Comparison of ENCODE assay signal across 1 cellular context in genomic region chr16:67393111-67393789, GRCh38.
TF ChIP-seq lines count a peak whose summit lies in the region.

Gene TPPP3, minus strand, starts transcription at chr16:67393498. Its CDS starts 2,387 bp downstream, at chr16:67391111.

TF ChIP-seq in HepG2, 621 proteins besides CTCF, POLR2A, EP300 and RAD21 (continued from another document):
- TF ChIP-seq SMYD3 (CRISPR knock-in tag; IDR thresholded peaks at IDR 0.05) (no peak), RORA (CRISPR knock-in tag; IDR thresholded peaks at IDR 0.05) (no peak), KLF12 (CRISPR knock-in tag; IDR thresholded peaks at IDR 0.05; ENCODE audit: borderline replicate concordance) (no peak), ETV5 (CRISPR knock-in tag; IDR thresholded peaks at IDR 0.05; ENCODE audit: borderline replicate concordance) (no peak), ZNF224 (CRISPR knock-in tag; IDR thresholded peaks at IDR 0.05) (no peak), SNAPC2 (CRISPR knock-in tag; IDR thresholded peaks at IDR 0.05) (no peak), EZH2 (conservative IDR thresholded peaks at IDR 0.05; ENCODE audit: low read depth, low read length) (no peak), ZNF737 (CRISPR knock-in tag; IDR thresholded peaks at IDR 0.05; ENCODE audit: borderline replicate concordance) (no peak), ATF7-NPFF (CRISPR knock-in tag; IDR thresholded peaks at IDR 0.05; ENCODE audit: low read depth) (no peak), ZNF367 (CRISPR knock-in tag; IDR thresholded peaks at IDR 0.05; ENCODE audit: borderline replicate concordance) (no peak), POLR2G (IDR thresholded peaks at IDR 0.05; ENCODE audit: low read depth, low read length) (no peak), ZNF788 (CRISPR knock-in tag; IDR thresholded peaks at IDR 0.05; ENCODE audit: borderline replicate concordance) (peak; percentile 15; the same call in 1 of the 2 replicates), ZNF280B (CRISPR knock-in tag; IDR thresholded peaks at IDR 0.05; ENCODE audit: borderline replicate concordance) (no peak), PHB2 (IDR thresholded peaks at IDR 0.05; ENCODE audit: partially characterized antibody) (no peak), TMF1 (CRISPR knock-in tag; IDR thresholded peaks at IDR 0.05; ENCODE audit: low read depth) (0 out of 2 replicates have a peak, but pooled peaks have one; percentile 40), HNRNPL (IDR thresholded peaks at IDR 0.05; ENCODE audit: low read depth, low read length) (no peak), PAF1 (CRISPR knock-in tag; IDR thresholded peaks at IDR 0.05) (no peak), MLLT10 (CRISPR knock-in tag; IDR thresholded peaks at IDR 0.05) (no peak), RBAK (CRISPR knock-in tag; IDR thresholded peaks at IDR 0.05) (no peak), ZNF251 (CRISPR knock-in tag; IDR thresholded peaks at IDR 0.05) (0 out of 2 replicates have a peak, but pooled peaks have one; percentile 36), ZNF609 (CRISPR knock-in tag; IDR thresholded peaks at IDR 0.05; ENCODE audit: borderline replicate concordance) (no peak), RARG (CRISPR knock-in tag; IDR thresholded peaks at IDR 0.05; ENCODE audit: low read depth) (no peak), ZNF350 (CRISPR knock-in tag; IDR thresholded peaks at IDR 0.05; ENCODE audit: borderline replicate concordance, low read depth) (no peak), ZNF451 (CRISPR knock-in tag; IDR thresholded peaks at IDR 0.05) (no peak), TBX2 (CRISPR knock-in tag; IDR thresholded peaks at IDR 0.05; ENCODE audit: borderline replicate concordance) (peak; percentile 56), IRX3 (CRISPR knock-in tag; IDR thresholded peaks at IDR 0.05; ENCODE audit: borderline replicate concordance, low read depth) (0 out of 2 replicates have a peak, but pooled peaks have one; percentile 56), HNRNPLL (IDR thresholded peaks at IDR 0.05; ENCODE audit: low read depth, low read length, poor library complexity, severe bottlenecking) (peak; percentile 37), TFE3 (CRISPR knock-in tag; IDR thresholded peaks at IDR 0.05) (no peak), FOXJ3 (CRISPR knock-in tag; IDR thresholded peaks at IDR 0.05; ENCODE audit: borderline replicate concordance) (peak; percentile 53), MXI1 (IDR thresholded peaks at IDR 0.05; ENCODE audit: borderline replicate concordance, low read depth, low read length) (peak; percentile 47; the same call in 1 of the 3 replicates), FIP1L1 (IDR thresholded peaks at IDR 0.05; ENCODE audit: borderline replicate concordance, insufficient read depth, low read depth, low read length) (no peak), CEBPB (IDR thresholded peaks at IDR 0.05; ENCODE audit: borderline replicate concordance, low read depth, low read length) (no peak), THRA (CRISPR knock-in tag; IDR thresholded peaks at IDR 0.05; ENCODE audit: borderline replicate concordance) (no peak)
- TF ChIP-seq, protein P1, sequence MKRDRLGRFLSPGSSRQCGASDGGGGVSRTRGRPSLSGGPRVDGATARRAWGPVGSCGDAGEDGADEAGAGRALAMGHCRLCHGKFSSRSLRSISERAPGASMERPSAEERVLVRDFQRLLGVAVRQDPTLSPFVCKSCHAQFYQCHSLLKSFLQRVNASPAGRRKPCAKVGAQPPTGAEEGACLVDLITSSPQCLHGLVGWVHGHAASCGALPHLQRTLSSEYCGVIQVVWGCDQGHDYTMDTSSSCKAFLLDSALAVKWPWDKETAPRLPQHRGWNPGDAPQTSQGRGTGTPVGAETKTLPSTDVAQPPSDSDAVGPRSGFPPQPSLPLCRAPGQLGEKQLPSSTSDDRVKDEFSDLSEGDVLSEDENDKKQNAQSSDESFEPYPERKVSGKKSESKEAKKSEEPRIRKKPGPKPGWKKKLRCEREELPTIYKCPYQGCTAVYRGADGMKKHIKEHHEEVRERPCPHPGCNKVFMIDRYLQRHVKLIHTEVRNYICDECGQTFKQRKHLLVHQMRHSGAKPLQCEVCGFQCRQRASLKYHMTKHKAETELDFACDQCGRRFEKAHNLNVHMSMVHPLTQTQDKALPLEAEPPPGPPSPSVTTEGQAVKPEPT (CRISPR knock-in tag; IDR thresholded peaks at IDR 0.05; ENCODE audit: low read depth), result 0 out of 2 replicates have a peak, but pooled peaks have one; percentile 55
- TF ChIP-seq, protein P2, sequence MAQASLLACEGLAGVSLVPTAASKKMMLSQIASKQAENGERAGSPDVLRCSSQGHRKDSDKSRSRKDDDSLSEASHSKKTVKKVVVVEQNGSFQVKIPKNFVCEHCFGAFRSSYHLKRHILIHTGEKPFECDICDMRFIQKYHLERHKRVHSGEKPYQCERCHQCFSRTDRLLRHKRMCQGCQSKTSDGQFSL (CRISPR knock-in tag; IDR thresholded peaks at IDR 0.05), result no peak
- TF ChIP-seq, protein P3, sequence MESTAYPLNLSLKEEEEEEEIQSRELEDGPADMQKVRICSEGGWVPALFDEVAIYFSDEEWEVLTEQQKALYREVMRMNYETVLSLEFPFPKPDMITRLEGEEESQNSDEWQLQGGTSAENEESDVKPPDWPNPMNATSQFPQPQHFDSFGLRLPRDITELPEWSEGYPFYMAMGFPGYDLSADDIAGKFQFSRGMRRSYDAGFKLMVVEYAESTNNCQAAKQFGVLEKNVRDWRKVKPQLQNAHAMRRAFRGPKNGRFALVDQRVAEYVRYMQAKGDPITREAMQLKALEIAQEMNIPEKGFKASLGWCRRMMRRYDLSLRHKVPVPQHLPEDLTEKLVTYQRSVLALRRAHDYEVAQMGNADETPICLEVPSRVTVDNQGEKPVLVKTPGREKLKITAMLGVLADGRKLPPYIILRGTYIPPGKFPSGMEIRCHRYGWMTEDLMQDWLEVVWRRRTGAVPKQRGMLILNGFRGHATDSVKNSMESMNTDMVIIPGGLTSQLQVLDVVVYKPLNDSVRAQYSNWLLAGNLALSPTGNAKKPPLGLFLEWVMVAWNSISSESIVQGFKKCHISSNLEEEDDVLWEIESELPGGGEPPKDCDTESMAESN (CRISPR knock-in tag; conservative IDR thresholded peaks at IDR 0.05), result no peak
- TF ChIP-seq, protein P4, sequence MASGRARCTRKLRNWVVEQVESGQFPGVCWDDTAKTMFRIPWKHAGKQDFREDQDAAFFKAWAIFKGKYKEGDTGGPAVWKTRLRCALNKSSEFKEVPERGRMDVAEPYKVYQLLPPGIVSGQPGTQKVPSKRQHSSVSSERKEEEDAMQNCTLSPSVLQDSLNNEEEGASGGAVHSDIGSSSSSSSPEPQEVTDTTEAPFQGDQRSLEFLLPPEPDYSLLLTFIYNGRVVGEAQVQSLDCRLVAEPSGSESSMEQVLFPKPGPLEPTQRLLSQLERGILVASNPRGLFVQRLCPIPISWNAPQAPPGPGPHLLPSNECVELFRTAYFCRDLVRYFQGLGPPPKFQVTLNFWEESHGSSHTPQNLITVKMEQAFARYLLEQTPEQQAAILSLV (CRISPR knock-in tag; IDR thresholded peaks at IDR 0.05; ENCODE audit: borderline replicate concordance), result no peak
